Comparison of ENCODE assay signal across 9 cellular contexts in genomic region chr12:106974525-106974924, GRCh38. TPM values are rescaled to one million over a fixed set of nuclear protein-coding genes. Genes with fewer than 3 reads are reported as not detected.
DNase-seq lines count a peak whose midpoint lies in the region; ATAC-seq and TF ChIP-seq lines count a peak whose summit lies in the region.
"Had no signal": no experiment of that assay in that cellular context is flagged by ENCODE, and none has a peak within 500 bp of the region (broad histone marks: within the 10 kb centered on the region; RNA-seq: fewer than 3 reads in every experiment).

No MANE protein-coding gene starts in this region.

- H3K9me3 ChIP-seq in OCI-LY7 (ENCODE audit: low read length): no peaks in the 10 kb centered on the region
- H3K9me3 ChIP-seq in upper lobe of left lung: no peaks in the 10 kb centered on the region
- H3K9me3 ChIP-seq in GM23248 (ENCODE audit: low read depth): no peaks in the 10 kb centered on the region

- H3K79me2 ChIP-seq in OCI-LY7 (ENCODE audit: insufficient read depth, low read depth, low read length): peaks cover 13% of the 10 kb centered on the region; the same call in 1 of the 2 replicates
- H3K79me2 ChIP-seq in GM23248 (ENCODE audit: insufficient read depth): peaks cover 67% of the 10 kb centered on the region

- no peak overlapping the region for H3K9ac ChIP-seq in GM23248

- H3K36me3 Mint-ChIP-seq in progenitor cell of endocrine pancreas (ENCODE audit: insufficient read depth): peaks cover 9% of the 10 kb centered on the region

- H3K9me3 Mint-ChIP-seq in progenitor cell of endocrine pancreas (ENCODE audit: low read depth): no peaks in the 10 kb centered on the region

- H3K27me3 ChIP-seq in upper lobe of left lung: no peaks in the 10 kb centered on the region
- no peaks in the 10 kb centered on the region for H3K27me3 ChIP-seq in GM23248 (replicated peaks; ENCODE audit: insufficient read depth)

- no peaks in the 10 kb centered on the region for H3K9me2 ChIP-seq in OCI-LY7 (ENCODE audit: insufficient read depth, low read length)
- no peaks in the 10 kb centered on the region for H3K9me2 ChIP-seq in GM23248 (ENCODE audit: insufficient read depth)

- intact Hi-C loops in OCI-LY7 (cut with micrococcal nuclease; ENCODE audit: unreplicated experiment): loop anchor here (2.0 kb wide), 1 partner anchor 18 kb away; no protein-coding TSS in a partner anchor

- BruUV-seq in OCI-LY7 (replicated peaks; lab: Mats Ljungman, UMichigan): no TSS peak

- in situ Hi-C loops in GM23248 (cut with MboI): no loop called here

- H3K27ac ChIP-seq in OCI-LY7 (ENCODE audit: low read depth, low read length, poor library complexity, severe bottlenecking) (no peak overlapping the region), upper lobe of left lung (no peak overlapping the region), GM23248 (no peak overlapping the region)
- H3K27ac ChIP-seq: epithelial cell of prostate had no signal

- H4K20me1 ChIP-seq in OCI-LY7 (ENCODE audit: insufficient read depth, low read length) (0 out of 2 replicates have a peak, but pooled peaks cover 5% of the 10 kb centered on the region), GM23248 (ENCODE audit: insufficient read depth) (peaks cover 20% of the 10 kb centered on the region)

- POLR2A ChIA-PET in OCI-LY7 (lab: Charles Lee): no interaction called here

- no peak for TF ChIP-seq EP300 in upper lobe of left lung (IDR thresholded peaks at IDR 0.05)

- H3K27me3 Mint-ChIP-seq in progenitor cell of endocrine pancreas: no peaks in the 10 kb centered on the region

- H3K4me3 ChIP-seq in OCI-LY7 (ENCODE audit: low read depth, low read length, poor library complexity, severe bottlenecking) (peak overlapping the region; percentile 14), upper lobe of left lung (no peak overlapping the region), GM23248 (no peak overlapping the region)

- H3K4me3 Mint-ChIP-seq in progenitor cell of endocrine pancreas (ENCODE audit: low read depth): no peak overlapping the region

- H3K4me1 ChIP-seq in OCI-LY7 (ENCODE audit: insufficient read depth, low read length, poor library complexity, severe bottlenecking): peaks cover 21% of the 10 kb centered on the region
- H3K4me1 ChIP-seq in upper lobe of left lung: peaks cover 3 to 24% (median 17%) of the 10 kb centered on the region in 4 donors
- peaks cover 45% of the 10 kb centered on the region for H3K4me1 ChIP-seq in GM23248 (ENCODE audit: insufficient read depth)

- TF ChIP-seq CTCF in OCI-LY7 (conservative IDR thresholded peaks at IDR 0.05; ENCODE audit: low read length) (no peak), progenitor cell of endocrine pancreas (IDR thresholded peaks at IDR 0.05; ENCODE audit: unreplicated experiment) (no peak), upper lobe of left lung (IDR thresholded peaks at IDR 0.05) (no peak)

- CTCF ChIA-PET in OCI-LY7 (lab: Charles Lee; ENCODE audit: unreplicated experiment): no interaction called here

- DNase-seq in OCI-LY7 (ENCODE audit: low spot score): peak; percentile 63
- no peak for DNase-seq in progenitor cell of endocrine pancreas (ENCODE audit: low spot score, unreplicated experiment)
- no peak for DNase-seq in activated CD8-positive, alpha-beta memory T cell treated with anti-CD3 and anti-CD28 coated beads, Interleukin-2, amount 50 U/mL, for 4 hours
- DNase-seq in upper lobe of left lung: no peak
- no peak for DNase-seq in GM23248
- DNase-seq: Right ventricle myocardium superior had no signal

- H3K36me3 ChIP-seq in OCI-LY7 (ENCODE audit: insufficient read depth, low read length) (peaks cover 60% of the 10 kb centered on the region), upper lobe of left lung (peaks cover 3 to 23% (median 5%) of the 10 kb centered on the region in 4 donors), GM23248 (ENCODE audit: low read depth) (peaks cover 71% of the 10 kb centered on the region)

- H3K4me1 Mint-ChIP-seq in progenitor cell of endocrine pancreas (ENCODE audit: low read depth): peaks cover 26% of the 10 kb centered on the region

- H3F3A ChIP-seq in GM23248 (ENCODE audit: insufficient read depth): peaks cover 75% of the 10 kb centered on the region; the same call in 1 of the 2 replicates

- H2AFZ ChIP-seq in OCI-LY7 (ENCODE audit: low read length) (no peak overlapping the region), GM23248 (no peak overlapping the region)

- WGBS in upper lobe of left lung, 2 donors: 60 to 77% methylated on average over 3 of the region's 3 CpGs
- 98 to 99% methylated on average over 3 of the region's 3 CpGs for WGBS in GM23248 (ENCODE audit: low coverage in 1 of 2, low lambda C conversion rate in 2 of 2, missing lambda C conversion rate in 2 of 2), 2 experiments

- H3K27ac Mint-ChIP-seq in progenitor cell of endocrine pancreas: peak overlapping the region; percentile 73

- ATAC-seq in GM18873 (IDR thresholded peaks at IDR 0.05; ENCODE audit: low FRiP score, unreplicated experiment) (peak; percentile 50), HG02610 (IDR thresholded peaks at IDR 0.05; ENCODE audit: unreplicated experiment) (peak; percentile 59), upper lobe of left lung (ENCODE audit: low FRiP score in 2 of 2) (no peak)

- TF ChIP-seq POLR2A in upper lobe of left lung (IDR thresholded peaks at IDR 0.05): no peak

- H3K4me2 ChIP-seq in OCI-LY7 (ENCODE audit: low read length): peak overlapping the region; percentile 28
- H3K4me2 ChIP-seq in GM23248 (ENCODE audit: unreplicated experiment): no peak overlapping the region

RNA-seq across cellular contexts. Expression of gene MTERF2, which starts 12.4 kb away (rescaled TPM):
- 8.8 and 14.8 TPM in 2 replicates for total RNA-seq in OCI-LY7 (2014; rRNA removed; shearing (Covaris generic))
- 10.4 and 11.2 TPM in 2 replicates for total RNA-seq in OCI-LY7 (2022)
- 15.3 and 18.3 TPM in 2 replicates for total RNA-seq in progenitor cell of endocrine pancreas
- total RNA-seq in upper lobe of left lung: 10 to 100 TPM in 5 of 6 donors, 1 to 10 TPM in 1; 6.4 to 34.8 (median 13.6) TPM
- 4.6 and 6.4 TPM in 2 replicates for total RNA-seq in GM23248 (2014; rRNA removed; shearing (Covaris generic))
- polyA plus RNA-seq in GM23248 (2016; fragmentation: Nextera tagmentation; extraction: Ambion mirVana): 6.4 and 7.7 TPM in 2 replicates

RNA-seq across cellular contexts. Expression of gene TMEM263, which starts 18.8 kb away (rescaled TPM):
- total RNA-seq in OCI-LY7 (2014; rRNA removed; shearing (Covaris generic)): 34.1 and 43.9 TPM in 2 replicates
- total RNA-seq in OCI-LY7 (2022): 60.0 and 83.6 TPM in 2 replicates
- total RNA-seq in progenitor cell of endocrine pancreas: 37.6 and 39.7 TPM in 2 replicates
- 10 to 100 TPM; 22.3 to 47.8 (median 25.7) TPM for total RNA-seq in upper lobe of left lung
- 132 and 147 TPM in 2 replicates for total RNA-seq in GM23248 (2014; rRNA removed; shearing (Covaris generic))
- 136 and 139 TPM in 2 replicates for polyA plus RNA-seq in GM23248 (2016; fragmentation: Nextera tagmentation; extraction: Ambion mirVana)

Comparison
In these comparisons a context has a peak if more than half of its experiments do, and no peak if none do; other contexts are left out.
1. ATAC-seq: peak in GM18873 (single experiment) and HG02610 (single experiment); none in upper lobe of left lung (0 of 2).